8 cellular contexts compared by ENCODE assay signal in the genomic region with DNA sequence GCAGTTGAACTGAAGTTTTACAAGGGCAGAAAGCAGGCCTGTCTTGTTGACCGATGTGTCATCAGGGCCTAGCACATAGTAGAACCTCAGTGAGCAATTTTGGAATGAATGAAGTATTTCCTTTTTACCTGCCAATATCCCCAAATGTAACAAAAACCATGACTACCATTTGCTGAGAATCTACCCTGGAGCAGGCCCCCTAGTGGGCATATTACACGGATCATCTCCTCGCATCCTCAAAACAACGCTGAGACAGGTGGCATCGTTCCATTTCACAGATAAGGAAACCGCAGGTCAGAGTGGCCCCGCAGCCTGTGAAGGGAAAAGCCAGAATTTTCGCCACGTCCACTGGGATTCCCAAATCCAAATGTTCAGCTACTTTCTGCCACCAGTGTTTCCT.
DNase-seq lines count a peak whose midpoint lies in the region; TF ChIP-seq lines count a peak whose summit lies in the region.

No MANE protein-coding gene starts in this region.

- H3K4me1 ChIP-seq in colonic mucosa (no peaks in the 10 kb centered on the region), stomach (no peaks in the 10 kb centered on the region)
- H3K4me1 ChIP-seq in effector memory CD4-positive, alpha-beta T cell (ENCODE audit: control insufficient read depth, insufficient read depth, low read length, poor library complexity, severe bottlenecking), result no peaks in the 10 kb centered on the region

- intact Hi-C loops in colonic mucosa (cut with DNase I), result no loop called here
- intact Hi-C loops in stomach (cut with DNase I; ENCODE audit: low total_unique reads), result no loop called here

- peak; percentile 69 for TF ChIP-seq CTCF in NB4 (IDR thresholded peaks at IDR 0.05; ENCODE audit: low read depth, low read length)
- no peak for TF ChIP-seq CTCF in colonic mucosa (IDR thresholded peaks at IDR 0.05)
- peak in 1 of 7 experiments; percentile 34 for TF ChIP-seq CTCF in stomach (IDR thresholded peaks at IDR 0.05)

- no peak for TF ChIP-seq EP300 in stomach (IDR thresholded peaks at IDR 0.05)

- no peaks in the 10 kb centered on the region for H3K9me3 ChIP-seq in colonic mucosa
- peaks cover 6% of the 10 kb centered on the region for H3K9me3 ChIP-seq in effector memory CD4-positive, alpha-beta T cell (ENCODE audit: control insufficient read depth, low read length)
- H3K9me3 ChIP-seq in stomach, result peaks cover 0 to 28% (median 22%) of the 10 kb centered on the region in 4 donors

- H3K4me3 ChIP-seq in NB4 (ENCODE audit: low read depth, low read length) (no peak overlapping the region), colonic mucosa (no peak overlapping the region), stomach (no peak overlapping the region)
- no peak overlapping the region for H3K4me3 ChIP-seq in effector memory CD4-positive, alpha-beta T cell (ENCODE audit: insufficient read depth, low read depth, low read length, poor library complexity, severe bottlenecking)

- H3K27me3 ChIP-seq in colonic mucosa (no peaks in the 10 kb centered on the region), stomach (peaks cover 0 to 21% (median 0%) of the 10 kb centered on the region in 3 donors)
- no peaks in the 10 kb centered on the region for H3K27me3 ChIP-seq in effector memory CD4-positive, alpha-beta T cell (replicated peaks; ENCODE audit: control insufficient read depth, insufficient read depth, low read length, poor library complexity, severe bottlenecking)

- H3K27ac ChIP-seq in colonic mucosa, result no peak overlapping the region
- H3K27ac ChIP-seq in effector memory CD4-positive, alpha-beta T cell (ENCODE audit: insufficient read depth, low read length, poor library complexity, severe bottlenecking), result no peak overlapping the region
- no peak overlapping the region for H3K27ac ChIP-seq in stomach

- H3K9ac ChIP-seq in colonic mucosa (ENCODE audit: low read depth in 2 of 2, low read length in 2 of 2), result no peak overlapping the region

- TF ChIP-seq POLR2A in NB4 (IDR thresholded peaks at IDR 0.05; ENCODE audit: extremely low read depth, insufficient read length) (no peak), stomach (IDR thresholded peaks at IDR 0.05) (no peak)

- 42 to 50% (median 48%) methylated on average over 9 of the region's 9 CpGs for WGBS in stomach, 5 donors

- DNase-seq in activated naive CD4-positive, alpha-beta T cell treated with Interleukin-2 at 50 U/mL for 16 hours, result peak; percentile 9
- no peak for DNase-seq in activated naive CD4-positive, alpha-beta T cell (lab: John Stamatoyannopoulos, UW)
- DNase-seq in NB4 (ENCODE audit: low read depth) (peak; percentile 22), colonic mucosa (peak; percentile 17), HK-2 (ENCODE audit: unreplicated experiment) (no peak), stomach (no peak)
- peak; percentile 4 for DNase-seq in stimulated activated CD8-positive, alpha-beta memory T cell treated with anti-CD3 and anti-CD28 coated beads, Interleukin-12 subunit alpha, Interleukin-12 subunit beta, amount 100 ng/mL, for 1 hour (ENCODE audit: low read depth)
- DNase-seq in effector memory CD4-positive, alpha-beta T cell, result no peak

- H3K36me3 ChIP-seq in colonic mucosa (no peaks in the 10 kb centered on the region), stomach (no peaks in the 10 kb centered on the region)
- H3K36me3 ChIP-seq in effector memory CD4-positive, alpha-beta T cell (ENCODE audit: control insufficient read depth, insufficient read depth, low read length), result no peaks in the 10 kb centered on the region

Comparison
In these comparisons a context has a peak if more than half of its experiments do, and no peak if none do; other contexts are left out.
1. DNase-seq: peak in activated naive CD4-positive, alpha-beta T cell treated with Interleukin-2 at 50 U/mL for 16 hours (single experiment), NB4 (single experiment), colonic mucosa (single experiment) and stimulated activated CD8-positive, alpha-beta memory T cell treated with anti-CD3 and anti-CD28 coated beads, Interleukin-12 subunit alpha, Interleukin-12 subunit beta, amount 100 ng/mL, for 1 hour (single experiment); none in activated naive CD4-positive, alpha-beta T cell (0 of 4), effector memory CD4-positive, alpha-beta T cell (0 of 3), HK-2 (single experiment) and stomach (single experiment).